In the genomic region with DNA sequence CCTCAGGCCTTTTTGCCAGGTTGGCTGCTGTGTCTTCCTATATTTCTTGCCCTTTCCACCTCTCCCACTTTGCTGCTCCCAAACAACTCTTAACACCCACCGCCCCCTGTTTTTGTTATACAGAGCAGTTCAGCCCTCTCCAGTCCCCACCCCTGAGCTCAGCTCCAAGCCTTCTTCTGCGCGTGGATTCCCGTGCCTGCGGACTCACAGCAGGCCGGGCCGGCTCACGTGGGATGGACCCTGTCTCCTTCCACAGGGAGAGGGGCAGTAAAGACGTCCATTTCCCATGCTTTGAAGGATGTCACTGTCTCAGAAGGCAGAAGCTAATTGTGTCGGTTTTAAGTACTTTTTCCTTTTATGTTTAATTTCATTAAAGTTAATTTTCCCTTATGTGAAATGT, we compare ENCODE assay signal across 20 cellular contexts.
"Had no signal": no experiment of that assay in that cellular context is flagged by ENCODE, and none has a peak within 500 bp of the region (broad histone marks: within the 10 kb centered on the region; RNA-seq: fewer than 3 reads in every experiment).

No MANE protein-coding gene starts in this region.

- ATAC-seq: activated CD4-positive, CD25-positive, alpha-beta regulatory T cell treated with anti-CD3 and anti-CD28 coated beads, Interleukin-2, amount 50 U/mL, for 24 hours; activated naive CD4-positive, alpha-beta T cell treated with anti-CD3 and anti-CD28 coated beads, Interleukin-2, amount 50 U/mL, for 72 hours; activated T-cell treated with anti-CD3 and anti-CD28 coated beads, Interleukin-2, amount 50 U/mL, for 4 hours; activated T-helper 17 cell treated with anti-CD3 and anti-CD28 coated beads, Interleukin-2, amount 50 U/mL, for 72 hours; effector memory CD8-positive, alpha-beta T cell; esophagus mucosa; lower lobe of right lung; mucosa of descending colon; right lobe of liver had no signal

- H3K4me3 Mint-ChIP-seq: activated CD4-positive, alpha-beta memory T cell treated with anti-CD3 and anti-CD28 coated beads, Interleukin-2, amount 10 ng/mL, durations not matched to agents 7 days and 5 days; activated CD4-positive, alpha-beta T cell treated with anti-CD3 and anti-CD28 coated beads, Interleukin-2, amount 10 ng/mL, durations not matched to agents 7 days and 5 days; activated T-cell treated with anti-CD3 and anti-CD28 coated beads, Interleukin-2, amount 50 U/mL, for 4 hours; activated T-helper 17 cell treated with anti-CD3 and anti-CD28 coated beads, Interleukin-2, amount 50 U/mL, for 72 hours; effector memory CD8-positive, alpha-beta T cell; stimulated activated naive CD8-positive, alpha-beta T cell treated with anti-CD3 and anti-CD28 coated beads, Interleukin-15, Interleukin-2, amounts not matched to agents 100 ng/mL and 50 ng/mL, for 24 hours had no signal

- H3K9me3 Mint-ChIP-seq: activated CD4-positive, alpha-beta memory T cell treated with anti-CD3 and anti-CD28 coated beads, Interleukin-2, amount 10 ng/mL, durations not matched to agents 7 days and 5 days; activated CD4-positive, alpha-beta T cell treated with anti-CD3 and anti-CD28 coated beads, Interleukin-2, amount 10 ng/mL, durations not matched to agents 7 days and 5 days; activated naive CD4-positive, alpha-beta T cell treated with anti-CD3 and anti-CD28 coated beads, Interleukin-2, amount 50 U/mL, for 72 hours; activated T-cell treated with anti-CD3 and anti-CD28 coated beads, Interleukin-2, amount 50 U/mL, for 4 hours; activated T-helper 17 cell treated with anti-CD3 and anti-CD28 coated beads, Interleukin-2, amount 50 U/mL, for 72 hours; effector memory CD8-positive, alpha-beta T cell; stimulated activated naive CD8-positive, alpha-beta T cell treated with anti-CD3 and anti-CD28 coated beads, Interleukin-15, Interleukin-2, amounts not matched to agents 100 ng/mL and 50 ng/mL, for 24 hours had no signal

- H3K4me1 Mint-ChIP-seq: activated CD4-positive, alpha-beta memory T cell treated with anti-CD3 and anti-CD28 coated beads, Interleukin-2, amount 10 ng/mL, durations not matched to agents 7 days and 5 days; activated CD4-positive, alpha-beta T cell treated with anti-CD3 and anti-CD28 coated beads, Interleukin-2, amount 10 ng/mL, durations not matched to agents 7 days and 5 days; activated T-helper 17 cell treated with anti-CD3 and anti-CD28 coated beads, Interleukin-2, amount 50 U/mL, for 72 hours had no signal

- H3K27ac Mint-ChIP-seq: activated CD4-positive, alpha-beta memory T cell treated with anti-CD3 and anti-CD28 coated beads, Interleukin-2, amount 10 ng/mL, durations not matched to agents 7 days and 5 days; activated CD4-positive, alpha-beta T cell treated with anti-CD3 and anti-CD28 coated beads, Interleukin-2, amount 10 ng/mL, durations not matched to agents 7 days and 5 days; activated naive CD4-positive, alpha-beta T cell treated with anti-CD3 and anti-CD28 coated beads, Interleukin-2, amount 50 U/mL, for 72 hours; activated T-helper 17 cell treated with anti-CD3 and anti-CD28 coated beads, Interleukin-2, amount 50 U/mL, for 72 hours; effector memory CD8-positive, alpha-beta T cell; stimulated activated naive CD8-positive, alpha-beta T cell treated with anti-CD3 and anti-CD28 coated beads, Interleukin-15, Interleukin-2, amounts not matched to agents 100 ng/mL and 50 ng/mL, for 24 hours had no signal

- H3K27me3 Mint-ChIP-seq: activated CD4-positive, alpha-beta T cell treated with anti-CD3 and anti-CD28 coated beads, Interleukin-2, amount 10 ng/mL, durations not matched to agents 7 days and 5 days; stimulated activated naive CD8-positive, alpha-beta T cell treated with anti-CD3 and anti-CD28 coated beads, Interleukin-15, Interleukin-2, amounts not matched to agents 100 ng/mL and 50 ng/mL, for 24 hours had no signal

- DNase-seq: activated CD4-positive, alpha-beta memory T cell treated with anti-CD3 and anti-CD28 coated beads, Interleukin-2, amount 10 ng/mL, durations not matched to agents 7 days and 5 days; activated CD4-positive, alpha-beta T cell treated with anti-CD3 and anti-CD28 coated beads, Interleukin-2, amount 10 ng/mL, durations not matched to agents 7 days and 5 days; activated naive CD4-positive, alpha-beta T cell; activated T-cell treated with anti-CD3 and anti-CD28 coated beads, Interleukin-2, amount 50 U/mL, for 4 hours; cortex of kidney; effector memory CD8-positive, alpha-beta T cell; foreskin fibroblast; hypothalamus; lower lobe of right lung; mesendoderm; mucosa of descending colon; right lobe of liver; stimulated activated CD4-positive, alpha-beta T cell treated with anti-CD3 and anti-CD28 coated beads, Interleukin-12 subunit alpha, Interleukin-12 subunit beta, amount 100 ng/mL, for 4 hours; stimulated activated CD4-positive, alpha-beta T cell treated with anti-CD3 and anti-CD28 coated beads, Interleukin-4, amount 100 ng/mL, for 1 hour; trophoblast cell had no signal

- H3K36me3 Mint-ChIP-seq: activated naive CD4-positive, alpha-beta T cell treated with anti-CD3 and anti-CD28 coated beads, Interleukin-2, amount 50 U/mL, for 72 hours had no signal
